8 cellular contexts compared by ENCODE assay signal in the genomic region with DNA sequence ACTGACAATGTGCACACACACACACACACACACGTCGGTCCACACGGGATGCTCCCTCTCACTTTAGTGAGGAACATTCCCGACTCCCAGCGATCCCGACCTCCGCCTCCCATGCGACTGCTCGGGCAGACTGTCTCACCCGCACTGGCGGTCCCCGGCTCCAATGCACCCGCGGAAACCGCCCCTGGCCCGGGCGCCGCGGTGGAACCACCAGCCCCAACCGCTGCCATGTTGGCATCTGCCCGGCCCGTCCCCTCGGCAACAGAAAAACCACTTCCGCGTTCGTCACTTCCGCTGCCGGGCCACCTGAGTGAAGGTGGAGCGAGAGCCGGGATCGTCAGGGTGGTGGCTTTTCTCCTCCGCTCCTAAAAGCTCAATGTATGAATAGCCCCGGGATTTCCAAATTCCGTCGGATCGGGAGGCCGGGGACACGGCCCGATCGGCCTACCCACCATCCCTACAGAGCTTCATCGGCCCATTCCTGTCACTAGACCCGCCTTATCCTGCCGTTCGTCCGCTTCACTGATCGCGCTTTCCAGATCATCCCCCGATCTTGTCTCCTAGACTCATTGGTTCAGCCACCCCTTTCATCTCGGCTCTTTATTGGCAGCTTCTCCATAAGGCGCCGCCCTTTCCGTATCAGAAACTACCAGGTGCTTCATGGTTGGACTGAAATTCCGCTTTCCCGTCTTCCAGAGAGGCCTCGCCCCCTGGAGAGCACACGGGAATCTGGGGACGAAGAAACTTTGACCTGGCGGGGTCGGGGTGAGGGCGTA. TPM values are rescaled to one million over a fixed set of nuclear protein-coding genes. Genes with fewer than 3 reads are reported as not detected.
DNase-seq lines count a peak whose midpoint lies in the region; ATAC-seq and TF ChIP-seq lines count a peak whose summit lies in the region.

Gene SLC35A2 (minus strand): TSS at position 240 of the 776 bp plus-strand sequence. CDS start 10 bp downstream, at position 230.

- intact Hi-C loops in left ventricle myocardium inferior (cut with micrococcal nuclease): no loop called here

- TF ChIP-seq CTCF in GM12865 (IDR thresholded peaks at IDR 0.05; ENCODE audit: insufficient read depth, low read depth, low read length, missing control alignments): no peak
- no peak for TF ChIP-seq CTCF in left ventricle myocardium inferior (IDR thresholded peaks at IDR 0.05; ENCODE audit: borderline replicate concordance)
- no peak for TF ChIP-seq CTCF in progenitor cell of endocrine pancreas (IDR thresholded peaks at IDR 0.05; ENCODE audit: unreplicated experiment)

- H3K4me3 Mint-ChIP-seq in T-helper 17 cell: peak within 1 kb of the TSS; percentile 91
- H3K4me3 Mint-ChIP-seq in progenitor cell of endocrine pancreas (ENCODE audit: low read depth): peak within 1 kb of the TSS; percentile 88

- H3K4me1 ChIP-seq in left ventricle myocardium inferior: peaks cover 20% of the 10 kb centered on the region

- H3K27ac ChIP-seq in left ventricle myocardium inferior (replicated peaks): peak within 1 kb of the TSS; percentile 79

- H3K4me1 Mint-ChIP-seq in T-helper 17 cell (peaks cover 36% of the 10 kb centered on the region), progenitor cell of endocrine pancreas (ENCODE audit: low read depth) (peaks cover 20% of the 10 kb centered on the region)

- H3K27ac Mint-ChIP-seq in T-helper 17 cell: peak within 1 kb of the TSS; percentile 97
- peak within 1 kb of the TSS; percentile 97 for H3K27ac Mint-ChIP-seq in progenitor cell of endocrine pancreas

- H3K9me3 Mint-ChIP-seq in progenitor cell of endocrine pancreas (ENCODE audit: low read depth): peaks cover 8% of the 10 kb centered on the region

- peak; percentile 87 for DNase-seq in GM12865 (ENCODE audit: low read depth)
- DNase-seq in NCI-H187 treated with DMSO at 0.1 percent for 48 hours (lab: John Stamatoyannopoulos, UW): peak; percentile 52
- peak; percentile 73 to 80 (median 77) for DNase-seq in T-helper 17 cell
- DNase-seq in amniotic epithelial cell (ENCODE audit: low read depth): peak; percentile 76
- DNase-seq in left ventricle myocardium inferior: peak; percentile 80
- DNase-seq in progenitor cell of endocrine pancreas (ENCODE audit: low spot score, unreplicated experiment): peak; percentile 56
- DNase-seq in ureter (ENCODE audit: low spot score): peak; percentile 87

- ATAC-seq in HG02840 (IDR thresholded peaks at IDR 0.05; ENCODE audit: low FRiP score, unreplicated experiment) (peak; percentile 55), T-helper 17 cell (peak; percentile 74)

- no peaks in the 10 kb centered on the region for H3K27me3 ChIP-seq in left ventricle myocardium inferior (ENCODE audit: low read depth)

- H3K36me3 ChIP-seq in left ventricle myocardium inferior: no peaks in the 10 kb centered on the region

- H3K36me3 Mint-ChIP-seq in T-helper 17 cell (ENCODE audit: low read depth) (peaks cover 2% of the 10 kb centered on the region), progenitor cell of endocrine pancreas (ENCODE audit: insufficient read depth) (peaks cover 10% of the 10 kb centered on the region)

- peak within 1 kb of the TSS; percentile 78 for H3K4me3 ChIP-seq in GM12865 (ENCODE audit: low read depth, low read length)
- H3K4me3 ChIP-seq in left ventricle myocardium inferior: peak within 1 kb of the TSS; percentile 78

- H3K9me3 ChIP-seq in T-helper 17 cell (ENCODE audit: control insufficient read depth, low read length, poor library complexity, severe bottlenecking): no peaks in the 10 kb centered on the region
- no peaks in the 10 kb centered on the region for H3K9me3 ChIP-seq in left ventricle myocardium inferior (replicated peaks)

- H3K27me3 Mint-ChIP-seq in T-helper 17 cell: no peaks in the 10 kb centered on the region
- H3K27me3 Mint-ChIP-seq in progenitor cell of endocrine pancreas: no peaks in the 10 kb centered on the region

RNA-seq across cellular contexts. Expression of gene SLC35A2, which starts in this region (rescaled TPM):
- 10 to 100 TPM; 34.8 to 50.7 TPM for total RNA-seq in T-helper 17 cell
- 10.4 TPM for total RNA-seq in left ventricle myocardium inferior
- 33.9 and 34.9 TPM in 2 replicates for total RNA-seq in progenitor cell of endocrine pancreas
- 38.4 TPM for total RNA-seq in ureter

Comparison
In these comparisons a context has a peak if more than half of its experiments do, and no peak if none do; other contexts are left out.
1. Peak in every context shown above with its lines: DNase-seq, ATAC-seq, H3K4me3 ChIP-seq and H3K27ac ChIP-seq.